12 cellular contexts compared by ENCODE assay signal in genomic region chr6:111813247-111814162, GRCh38. TPM values are rescaled to one million over a fixed set of nuclear protein-coding genes. Genes with fewer than 3 reads are reported as not detected.
DNase-seq lines count a peak whose midpoint lies in the region; ATAC-seq and TF ChIP-seq lines count a peak whose summit lies in the region.
"Had no signal": no experiment of that assay in that cellular context is flagged by ENCODE, and none has a peak within 500 bp of the region (broad histone marks: within the 10 kb centered on the region; RNA-seq: fewer than 3 reads in every experiment).

No MANE protein-coding gene starts in this region.

- H3K4me3 ChIP-seq in WERI-Rb-1 (ENCODE audit: low read depth, low read length) (no peak overlapping the region), fibroblast of mammary gland (ENCODE audit: control insufficient read depth, low read depth, low read length) (no peak overlapping the region), tibial nerve (no peak overlapping the region)

- no peaks in the 10 kb centered on the region; the same call in 1 of the 2 replicates for H3K36me3 ChIP-seq in WERI-Rb-1
- no peaks in the 10 kb centered on the region for H3K36me3 ChIP-seq in tibial nerve

- H3K36me3 Mint-ChIP-seq in activated naive CD4-positive, alpha-beta T cell treated with anti-CD3 and anti-CD28 coated beads, Interleukin-2, amount 50 U/mL, for 24 hours, result peaks cover 44% of the 10 kb centered on the region

- H3K9me3 Mint-ChIP-seq in activated naive CD4-positive, alpha-beta T cell treated with anti-CD3 and anti-CD28 coated beads, Interleukin-2, amount 50 U/mL, for 24 hours, result no peaks in the 10 kb centered on the region

- H3K4me3 Mint-ChIP-seq in activated naive CD4-positive, alpha-beta T cell treated with anti-CD3 and anti-CD28 coated beads, Interleukin-2, amount 50 U/mL, for 24 hours, result peak overlapping the region; percentile 71

- H3K27me3 ChIP-seq in WERI-Rb-1 (ENCODE audit: insufficient read depth, low read depth, severe bottlenecking) (no peaks in the 10 kb centered on the region), tibial nerve (no peaks in the 10 kb centered on the region)

- H3K9me3 ChIP-seq in WERI-Rb-1 (ENCODE audit: severe bottlenecking), result no peaks in the 10 kb centered on the region
- H3K9me3 ChIP-seq in tibial nerve, result no peaks in the 10 kb centered on the region

- peak overlapping the region; percentile 93 for H3K27ac Mint-ChIP-seq in activated naive CD4-positive, alpha-beta T cell treated with anti-CD3 and anti-CD28 coated beads, Interleukin-2, amount 50 U/mL, for 24 hours

- peaks cover 87% of the 10 kb centered on the region for H3K4me1 Mint-ChIP-seq in activated naive CD4-positive, alpha-beta T cell treated with anti-CD3 and anti-CD28 coated beads, Interleukin-2, amount 50 U/mL, for 24 hours

- WGBS in tibial nerve, 2 donors, result 72 to 78% methylated on average over 7 of the region's 7 CpGs

- DNase-seq in activated naive CD4-positive, alpha-beta T cell treated with anti-CD3 and anti-CD28 coated beads, Interleukin-2, amount 50 U/mL, for 16 hours, result no peak
- DNase-seq in WERI-Rb-1, result no peak
- DNase-seq in fibroblast of mammary gland (ENCODE audit: low read depth), result peak; percentile 63
- DNase-seq in tibial nerve (ENCODE audit: low spot score in 2 of 2), result no peak
- no peak for DNase-seq in CD1c-positive myeloid dendritic cell (ENCODE audit: extremely low spot score)
- DNase-seq: caudate nucleus, MV-4-11, SHP77 had no signal

- peaks cover 0 to 61% (median 28%) of the 10 kb centered on the region in 4 donors for H3K4me1 ChIP-seq in tibial nerve

- no peak for TF ChIP-seq CTCF in WERI-Rb-1 (IDR thresholded peaks at IDR 0.05; ENCODE audit: low read depth, low read length)
- TF ChIP-seq CTCF in fibroblast of mammary gland (conservative IDR thresholded peaks at IDR 0.05; ENCODE audit: control insufficient read depth, insufficient read depth, low read depth, low read length), result no peak
- TF ChIP-seq CTCF in tibial nerve (IDR thresholded peaks at IDR 0.05), result no peak

- H3K27ac ChIP-seq in WERI-Rb-1 (peak overlapping the region; percentile 1; the same call in 1 of the 2 replicates), tibial nerve (peak overlapping the region in 2 of 4 donors; percentile 34 to 43)
- H3K27ac ChIP-seq: C4-2B had no signal

- TF ChIP-seq EP300 in tibial nerve (IDR thresholded peaks at IDR 0.05), result no peak

- TF ChIP-seq POLR2A in tibial nerve (IDR thresholded peaks at IDR 0.05), result no peak

- ATAC-seq in GM18867 (IDR thresholded peaks at IDR 0.05; ENCODE audit: unreplicated experiment), result no peak
- ATAC-seq in HG03378 (IDR thresholded peaks at IDR 0.05; ENCODE audit: unreplicated experiment), result no peak

- no peaks in the 10 kb centered on the region for H3K27me3 Mint-ChIP-seq in activated naive CD4-positive, alpha-beta T cell treated with anti-CD3 and anti-CD28 coated beads, Interleukin-2, amount 50 U/mL, for 24 hours

RNA-seq across cellular contexts. Expression of gene FYN, which starts 59.7 kb away (rescaled TPM):
- 100 to 1,000 TPM; 143 to 219 (median 165) TPM for total RNA-seq in tibial nerve
